ENCODE assay signal across 15 cellular contexts in genomic region chr1:91651243-91651642, GRCh38.
DNase-seq lines count a peak whose midpoint lies in the region; ATAC-seq and TF ChIP-seq lines count a peak whose summit lies in the region.
"Had no signal": no experiment of that assay in that cellular context is flagged by ENCODE, and none has a peak within 500 bp of the region (broad histone marks: within the 10 kb centered on the region; RNA-seq: fewer than 3 reads in every experiment).

No MANE protein-coding gene starts in this region.

- TF ChIP-seq CTCF in ascending aorta (IDR thresholded peaks at IDR 0.05) = no peak
- TF ChIP-seq CTCF in fibroblast of mammary gland (conservative IDR thresholded peaks at IDR 0.05; ENCODE audit: control insufficient read depth, insufficient read depth, low read depth, low read length) = peak; percentile 3
- TF ChIP-seq CTCF in ovary (IDR thresholded peaks at IDR 0.05) = peak in 1 of 3 donors; percentile 34
- no peak for TF ChIP-seq CTCF in transverse colon (IDR thresholded peaks at IDR 0.05)

- H3K9me3 ChIP-seq in ascending aorta (no peaks in the 10 kb centered on the region), ovary (no peaks in the 10 kb centered on the region), transverse colon (no peaks in the 10 kb centered on the region)

- intact Hi-C loops in ascending aorta (cut with DNase I) = loop anchor here (2.0 kb wide), 1 partner anchor 234 kb away; no protein-coding TSS in a partner anchor
- intact Hi-C loops in ovary (cut with DNase I) = loop anchor here in 1 of 4 donors (2.0 kb wide), 1 partner anchor 76 kb away; no protein-coding TSS in a partner anchor
- intact Hi-C loops in transverse colon (cut with DNase I; ENCODE audit: low total_unique reads) = no loop called here

- no peak overlapping the region for H3K27ac Mint-ChIP-seq in activated naive CD8-positive, alpha-beta T cell treated with anti-CD3 and anti-CD28 coated beads for 36 hours
- H3K27ac Mint-ChIP-seq: activated CD8-positive, alpha-beta T cell treated with anti-CD3 and anti-CD28 coated beads for 36 hours had no signal

- no peaks in the 10 kb centered on the region for H3K36me3 Mint-ChIP-seq in activated naive CD8-positive, alpha-beta T cell treated with anti-CD3 and anti-CD28 coated beads for 36 hours
- H3K36me3 Mint-ChIP-seq: CD4-positive, alpha-beta memory T cell had no signal

- no peak for DNase-seq in ascending aorta (ENCODE audit: low spot score in 2 of 2)
- no peak for DNase-seq in fibroblast of mammary gland (ENCODE audit: low read depth)
- no peak for DNase-seq in ovary
- DNase-seq in transverse colon = no peak
- DNase-seq in activated naive CD8-positive, alpha-beta T cell treated with anti-CD3 and anti-CD28 coated beads for 36 hours = no peak
- DNase-seq in NCI-H526 treated with DMSO at 0.1 percent for 48 hours (lab: John Stamatoyannopoulos, UW) = no peak
- DNase-seq in cerebellar cortex (ENCODE audit: low spot score) = no peak
- DNase-seq: activated CD8-positive, alpha-beta T cell treated with anti-CD3 and anti-CD28 coated beads for 36 hours; activated effector memory CD4-positive, alpha-beta T cell treated with anti-CD3 and anti-CD28 coated beads, Interleukin-2, amount 50 U/mL, for 16 hours; CD4-positive, alpha-beta memory T cell; Karpas-422; midbrain; NCI-H187 treated with DMSO at 0.1 percent for 48 hours; stimulated activated naive CD4-positive, alpha-beta T cell treated with Interleukin-2 at 50 U/mL for 16 hours had no signal

- H3K27ac ChIP-seq in ascending aorta = peak overlapping the region; percentile 50 to 81
- H3K27ac ChIP-seq in ovary = peak overlapping the region; percentile 90 to 92
- H3K27ac ChIP-seq in transverse colon = peak overlapping the region; percentile 50 to 66 (median 58)

- H3K27me3 ChIP-seq in ascending aorta (no peaks in the 10 kb centered on the region), ovary (no peaks in the 10 kb centered on the region), transverse colon (no peaks in the 10 kb centered on the region)

- H3K4me3 Mint-ChIP-seq in activated naive CD8-positive, alpha-beta T cell treated with anti-CD3 and anti-CD28 coated beads for 36 hours = no peak overlapping the region
- H3K4me3 Mint-ChIP-seq: activated CD8-positive, alpha-beta T cell treated with anti-CD3 and anti-CD28 coated beads for 36 hours; CD4-positive, alpha-beta memory T cell had no signal

- no peak overlapping the region for H3K4me3 ChIP-seq in ascending aorta
- no peak overlapping the region for H3K4me3 ChIP-seq in fibroblast of mammary gland (ENCODE audit: control insufficient read depth, low read depth, low read length)
- H3K4me3 ChIP-seq in ovary = no peak overlapping the region
- no peak overlapping the region for H3K4me3 ChIP-seq in transverse colon

- ATAC-seq in SK-N-SH treated with all-trans-retinoic acid at 6 μM for 48 hours = no peak
- ATAC-seq: activated CD8-positive, alpha-beta T cell treated with anti-CD3 and anti-CD28 coated beads for 36 hours had no signal

- no peak for TF ChIP-seq POLR2A in ovary (IDR thresholded peaks at IDR 0.05)
- TF ChIP-seq POLR2A in transverse colon (IDR thresholded peaks at IDR 0.05) = no peak

- H3K4me1 ChIP-seq in ascending aorta (peaks cover 0 to 11% of the 10 kb centered on the region in 2 donors), ovary (ENCODE audit: insufficient read depth) (peaks cover 10% of the 10 kb centered on the region), transverse colon (peaks cover 5 to 15% (median 8%) of the 10 kb centered on the region in 4 donors)

- no peaks in the 10 kb centered on the region for H3K9me3 Mint-ChIP-seq in activated naive CD8-positive, alpha-beta T cell treated with anti-CD3 and anti-CD28 coated beads for 36 hours
- H3K9me3 Mint-ChIP-seq: activated CD8-positive, alpha-beta T cell treated with anti-CD3 and anti-CD28 coated beads for 36 hours; CD4-positive, alpha-beta memory T cell had no signal

- no peaks in the 10 kb centered on the region for H3K27me3 Mint-ChIP-seq in activated naive CD8-positive, alpha-beta T cell treated with anti-CD3 and anti-CD28 coated beads for 36 hours
- H3K27me3 Mint-ChIP-seq: activated CD8-positive, alpha-beta T cell treated with anti-CD3 and anti-CD28 coated beads for 36 hours; CD4-positive, alpha-beta memory T cell had no signal

- H3K36me3 ChIP-seq in ascending aorta (no peaks in the 10 kb centered on the region), ovary (no peaks in the 10 kb centered on the region), transverse colon (no peaks in the 10 kb centered on the region)

- in situ Hi-C loops in transverse colon (cut with MboI; ENCODE audit: low pct_ligation_motif_present in 1 of 4, low pct_unique_long_range_greater_than_20kb in 1 of 4, low sequenced_read_pairs in 3 of 4) = no loop called here

- H3K4me1 Mint-ChIP-seq in activated naive CD8-positive, alpha-beta T cell treated with anti-CD3 and anti-CD28 coated beads for 36 hours = peaks cover 6% of the 10 kb centered on the region

- 26 to 47% (median 46%) methylated on average over 4 of the region's 4 CpGs for WGBS in ovary, 3 donors
- 89 to 100% methylated on average over 1 to 4 of the region's 4 CpGs for WGBS in transverse colon (ENCODE audit: low coverage in 1 of 2), 2 donors

- TF ChIP-seq EP300 in ovary (IDR thresholded peaks at IDR 0.05) (no peak), transverse colon (IDR thresholded peaks at IDR 0.05; ENCODE audit: low read depth) (no peak)

TF ChIP-seq in SK-N-SH treated with all-trans-retinoic acid at 6 μM for 48 hours, 23 proteins besides CTCF, POLR2A, EP300 and RAD21:
- TF ChIP-seq TOX (CRISPR knock-in tag; IDR thresholded peaks at IDR 0.05; ENCODE audit: borderline replicate concordance) (no peak), RARB (CRISPR knock-in tag; IDR thresholded peaks at IDR 0.05) (no peak), TCF4 (CRISPR knock-in tag; IDR thresholded peaks at IDR 0.05; ENCODE audit: borderline replicate concordance) (no peak), CSDC2 (CRISPR knock-in tag; IDR thresholded peaks at IDR 0.05) (no peak), OSR1 (CRISPR knock-in tag; IDR thresholded peaks at IDR 0.05) (no peak), PPARA (CRISPR knock-in tag; IDR thresholded peaks at IDR 0.05; ENCODE audit: borderline replicate concordance) (no peak), ZFP30 (CRISPR knock-in tag; IDR thresholded peaks at IDR 0.05) (no peak), CREB5 (CRISPR knock-in tag; IDR thresholded peaks at IDR 0.05; ENCODE audit: low read depth) (no peak), ARNTL (CRISPR knock-in tag; IDR thresholded peaks at IDR 0.05; ENCODE audit: borderline replicate concordance, low read depth) (no peak), ZFP3 (CRISPR knock-in tag; IDR thresholded peaks at IDR 0.05) (no peak), SNAI2 (CRISPR knock-in tag; IDR thresholded peaks at IDR 0.05) (no peak), ZNF565 (CRISPR knock-in tag; conservative IDR thresholded peaks at IDR 0.05; ENCODE audit: low read depth) (no peak), GLIS3 (CRISPR knock-in tag; IDR thresholded peaks at IDR 0.05) (no peak), ZC3H10 (CRISPR knock-in tag; IDR thresholded peaks at IDR 0.05) (no peak), CSRNP3 (CRISPR knock-in tag; IDR thresholded peaks at IDR 0.05) (no peak), ZNF8 (CRISPR knock-in tag; IDR thresholded peaks at IDR 0.05) (no peak), ZNF70 (CRISPR knock-in tag; IDR thresholded peaks at IDR 0.05) (no peak), ESRRG (CRISPR knock-in tag; IDR thresholded peaks at IDR 0.05) (no peak)
